In the genomic region with DNA sequence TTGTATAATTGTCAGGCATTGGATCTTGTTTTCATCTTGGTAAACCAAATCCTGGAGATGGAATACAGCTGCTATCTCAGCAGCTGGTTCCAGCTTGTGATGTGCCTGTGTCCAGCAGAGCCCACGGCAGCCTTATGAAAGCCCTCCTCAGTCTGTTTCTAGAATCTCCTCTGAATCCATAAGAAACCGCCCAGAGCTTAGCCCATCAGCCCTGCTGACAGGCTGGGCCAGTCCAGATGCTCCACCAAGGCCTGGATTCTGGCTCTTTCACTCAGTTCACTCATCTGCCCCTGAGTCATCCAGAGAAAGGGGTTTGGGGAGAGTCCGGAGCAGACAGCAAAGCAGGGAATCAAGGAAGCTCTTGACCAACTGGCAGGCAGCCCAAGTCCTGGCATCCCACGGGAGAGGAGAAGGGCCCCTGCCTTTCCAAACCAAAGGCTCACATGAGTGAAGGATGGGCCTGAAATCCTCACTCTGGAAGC, we compare ENCODE assay signal across 11 cellular contexts. TPM values are rescaled to one million over a fixed set of nuclear protein-coding genes. Genes with fewer than 3 reads are reported as not detected.
A peak's percentile ranks its signal among the peaks of the same experiment; 100 is the strongest.
DNase-seq lines count a peak whose midpoint lies in the region; ATAC-seq and TF ChIP-seq lines count a peak whose summit lies in the region.
"Had no signal": no experiment of that assay in that cellular context is flagged by ENCODE, and none has a peak within 500 bp of the region (broad histone marks: within the 10 kb centered on the region; RNA-seq: fewer than 3 reads in every experiment).

No MANE protein-coding gene starts in this region.

- peaks cover 0 to 100% (median 95%) of the 10 kb centered on the region in 11 experiments; a peak in 17 of 22 replicates for H4K20me1 ChIP-seq in BLaER1 treated with 17β-estradiol and CSF1 and Interleukin-3, amounts not matched to agents 10 nM and 100 nM

- POLR2A ChIA-PET in HEK293T (lab: Yijun Ruan, JAX): no interaction called here

- peak overlapping the region in 4 of 11 experiments; percentile 8 to 49 (median 26); a peak in 3 of 22 replicates for H3K9ac ChIP-seq in BLaER1 treated with 17β-estradiol and CSF1 and Interleukin-3, amounts not matched to agents 10 nM and 100 nM

- ATAC-seq in Right ventricle myocardium superior (ENCODE audit: poor library complexity) (peak; percentile 77), GM21723 (IDR thresholded peaks at IDR 0.05; ENCODE audit: unreplicated experiment) (no peak), left lobe of liver (no peak)

- no peak overlapping the region for H3K4me3 ChIP-seq in BLaER1 treated with 17β-estradiol and CSF1 and Interleukin-3, amounts not matched to agents 10 nM and 100 nM

- no peaks in the 10 kb centered on the region for H3K27me3 ChIP-seq in BLaER1 treated with 17β-estradiol and CSF1 and Interleukin-3, amounts not matched to agents 10 nM and 100 nM

- intact Hi-C loops in Right ventricle myocardium superior (cut with DNase I): no loop called here

- DNase-seq in amniotic epithelial cell (ENCODE audit: low read depth) (peak; percentile 95), Right ventricle myocardium superior (peak; percentile 64), renal cortical epithelial cell (ENCODE audit: low read depth) (peak; percentile 39), iPS-NIHi7 (ENCODE audit: extremely low spot score) (no peak), HEK293T (ENCODE audit: extremely low spot score) (no peak), left lobe of liver (ENCODE audit: low spot score) (no peak)
- DNase-seq: activated T-cell treated with anti-CD3 and anti-CD28 coated beads, Interleukin-2, amount 50 U/mL, for 48 hours; KBM-7; stimulated activated naive CD4-positive, alpha-beta T cell treated with Interleukin-2 at 50 U/mL for 16 hours had no signal

- H3K27ac ChIP-seq in BLaER1 treated with 17β-estradiol and CSF1 and Interleukin-3, amounts not matched to agents 10 nM and 100 nM: peak overlapping the region in 5 of 11 experiments; percentile 28 to 77 (median 45); a peak in 11 of 22 replicates

- CTCF ChIA-PET in HEK293T (lab: Yijun Ruan, JAX): no interaction called here

- H3K36me3 ChIP-seq in BLaER1 treated with 17β-estradiol and CSF1 and Interleukin-3, amounts not matched to agents 10 nM and 100 nM: peaks cover 8 to 84% (median 39%) of the 10 kb centered on the region in 11 experiments; a peak in 21 of 22 replicates

- H3K4me1 ChIP-seq in BLaER1 treated with 17β-estradiol and CSF1 and Interleukin-3, amounts not matched to agents 10 nM and 100 nM: peaks cover 23 to 67% (median 39%) of the 10 kb centered on the region in 10 experiments

- no peaks in the 10 kb centered on the region for H3K9me3 ChIP-seq in BLaER1 treated with 17β-estradiol and CSF1 and Interleukin-3, amounts not matched to agents 10 nM and 100 nM (replicated peaks in 1 of 11)

- peak overlapping the region in 9 of 11 experiments; percentile 18 to 86 (median 68); a peak in 16 of 22 replicates for H3K4me2 ChIP-seq in BLaER1 treated with 17β-estradiol and CSF1 and Interleukin-3, amounts not matched to agents 10 nM and 100 nM

TF ChIP-seq in HEK293T, 16 proteins besides CTCF, POLR2A, EP300 and RAD21:
- TF ChIP-seq FOXA1 (IDR thresholded peaks at IDR 0.05) (no peak), PKNOX1 (IDR thresholded peaks at IDR 0.05) (no peak), CTBP1 (IDR thresholded peaks at IDR 0.05; ENCODE audit: borderline replicate concordance) (no peak), ARNT (IDR thresholded peaks at IDR 0.05) (no peak), ELF4 (IDR thresholded peaks at IDR 0.05) (no peak), FOXK2 (IDR thresholded peaks at IDR 0.05) (no peak), BHLHE40 (IDR thresholded peaks at IDR 0.05; ENCODE audit: borderline replicate concordance) (no peak), HDGF (IDR thresholded peaks at IDR 0.05; ENCODE audit: borderline replicate concordance) (no peak), FOXM1 (IDR thresholded peaks at IDR 0.05; ENCODE audit: borderline replicate concordance) (no peak), L3MBTL2 (conservative IDR thresholded peaks at IDR 0.05) (no peak)

RNA-seq across cellular contexts. Expression of gene NAV1, which starts 45.6 kb away (rescaled TPM):
- total RNA-seq in Right ventricle myocardium superior (66.6 TPM), renal cortical epithelial cell (5.2 and 17.1 TPM in 2 replicates), left lobe of liver (4.6 TPM)

Comparison
In these comparisons a context has a peak if more than half of its experiments do, and no peak if none do; other contexts are left out.
1. DNase-seq: peak in amniotic epithelial cell (single experiment), Right ventricle myocardium superior (single experiment) and renal cortical epithelial cell (single experiment); none in iPS-NIHi7 (single experiment), HEK293T (single experiment) and left lobe of liver (single experiment).